Comparison of ENCODE assay signal across 12 cellular contexts in genomic region chr3:25962255-25962654, GRCh38.
DNase-seq lines count a peak whose midpoint lies in the region; ATAC-seq and TF ChIP-seq lines count a peak whose summit lies in the region.
"Had no signal": no experiment of that assay in that cellular context is flagged by ENCODE, and none has a peak within 500 bp of the region (broad histone marks: within the 10 kb centered on the region; RNA-seq: fewer than 3 reads in every experiment).

No MANE protein-coding gene starts in this region.

- H3K27ac Mint-ChIP-seq in H9 = no peak overlapping the region
- H3K27ac Mint-ChIP-seq: CD4-positive, CD25-positive, alpha-beta regulatory T cell had no signal

- no peak overlapping the region for H2BK5ac ChIP-seq in H9 (ENCODE audit: insufficient read length, low read length)

- H3K9ac ChIP-seq in H9 (ENCODE audit: extremely low read depth, insufficient read length, low read length) = no peak overlapping the region

- H3K27ac ChIP-seq in H9 (ENCODE audit: insufficient read length, low read depth, low read length) = no peak overlapping the region
- no peak overlapping the region for H3K27ac ChIP-seq in VCaP
- H3K27ac ChIP-seq: dorsolateral prefrontal cortex, SJCRH30 had no signal

- no peaks in the 10 kb centered on the region for H3K9me3 Mint-ChIP-seq in H9
- H3K9me3 Mint-ChIP-seq: CD4-positive, CD25-positive, alpha-beta regulatory T cell had no signal

- H3K56ac ChIP-seq in H9 (ENCODE audit: insufficient read length, low read depth, low read length) = no peak overlapping the region

- no peaks in the 10 kb centered on the region for H3K4me1 Mint-ChIP-seq in H9
- H3K4me1 Mint-ChIP-seq: CD4-positive, CD25-positive, alpha-beta regulatory T cell had no signal

- peak; percentile 40 for DNase-seq in COLO829 (ENCODE audit: low spot score)
- peak; percentile 72 for DNase-seq in H9
- peak; percentile 39 for DNase-seq in kidney tubule cell (ENCODE audit: low spot score)
- no peak for DNase-seq in DMS153 (lab: John Stamatoyannopoulos, UW)
- no peak for DNase-seq in midbrain (lab: John Stamatoyannopoulos, UW)
- DNase-seq: activated T-cell treated with anti-CD3 and anti-CD28 coated beads for 4 hours; CD4-positive, CD25-positive, alpha-beta regulatory T cell; dorsolateral prefrontal cortex had no signal

- no peak overlapping the region for H3K4ac ChIP-seq in H9 (ENCODE audit: low read depth, low read length)

- no peaks in the 10 kb centered on the region for H3K27me3 Mint-ChIP-seq in H9 (ENCODE audit: low read depth)

- no peak overlapping the region for H2BK15ac ChIP-seq in H9 (ENCODE audit: low read depth, low read length)

- H3K79me1 ChIP-seq in H9 (ENCODE audit: insufficient read depth, low read depth, low read length, poor library complexity, severe bottlenecking) = no peaks in the 10 kb centered on the region

- H3K4me1 ChIP-seq in H9 (ENCODE audit: insufficient read depth, low read length) = no peaks in the 10 kb centered on the region
- H3K4me1 ChIP-seq: SJCRH30 had no signal

- TF ChIP-seq CTCF in H9 (conservative IDR thresholded peaks at IDR 0.05) = peak; percentile 72
- TF ChIP-seq CTCF in VCaP (conservative IDR thresholded peaks at IDR 0.05) = peak; percentile 89

- H3K36me3 Mint-ChIP-seq in H9 (ENCODE audit: insufficient read depth in 1 of 3, low read depth in 3 of 3) = no peaks in the 10 kb centered on the region
- H3K36me3 Mint-ChIP-seq: CD4-positive, CD25-positive, alpha-beta regulatory T cell had no signal

- H3K4me2 ChIP-seq in H9 (ENCODE audit: insufficient read depth, insufficient read length, low read length) = no peak overlapping the region

- no peaks in the 10 kb centered on the region for H3K9me3 ChIP-seq in H9 (ENCODE audit: control insufficient read depth, low read depth, low read length)
- H3K9me3 ChIP-seq: SJCRH30 had no signal

- H3T11ph ChIP-seq in H9 (ENCODE audit: low read length) = no peak overlapping the region

- ATAC-seq in GM21360 (IDR thresholded peaks at IDR 0.05; ENCODE audit: unreplicated experiment) (no peak), GM21529 (IDR thresholded peaks at IDR 0.05; ENCODE audit: unreplicated experiment) (no peak)

- no peak overlapping the region for H3K23ac ChIP-seq in H9 (ENCODE audit: insufficient read length, low read depth, low read length)

- H4K5ac ChIP-seq in H9 (ENCODE audit: insufficient read length, low read depth, low read length) = no peak overlapping the region

- H2BK120ac ChIP-seq in H9 (ENCODE audit: low read depth, low read length, poor library complexity, severe bottlenecking) = no peak overlapping the region

- no peaks in the 10 kb centered on the region for H4K20me1 ChIP-seq in H9 (ENCODE audit: control insufficient read depth, insufficient read depth, insufficient read length)

- no peak overlapping the region for H2AFZ ChIP-seq in H9 (ENCODE audit: low read length)

- H3K27me3 ChIP-seq in H9 (ENCODE audit: insufficient read depth, low read length) = no peaks in the 10 kb centered on the region
- H3K27me3 ChIP-seq: dorsolateral prefrontal cortex had no signal

- H2BK20ac ChIP-seq in H9 (ENCODE audit: low read depth, low read length, poor library complexity, severe bottlenecking) = no peak overlapping the region

- no peak overlapping the region for H2BK12ac ChIP-seq in H9 (ENCODE audit: insufficient read length, low read depth, low read length)

- H4K91ac ChIP-seq in H9 (ENCODE audit: insufficient read length, low read depth, low read length) = no peak overlapping the region

- no peak overlapping the region for H3K14ac ChIP-seq in H9 (ENCODE audit: insufficient read depth, low read length)

- no peaks in the 10 kb centered on the region for H3K23me2 ChIP-seq in H9 (ENCODE audit: insufficient read length, low read depth, low read length, poor library complexity, severe bottlenecking)

- no CpG with 5 or more reads among the region's 4 CpGs for WGBS in H9 (ENCODE audit: extremely low coverage, insufficient read length, low lambda C conversion rate)

- H3K79me2 ChIP-seq in H9 (ENCODE audit: insufficient read depth, low read length) = no peaks in the 10 kb centered on the region

- H4K8ac ChIP-seq in H9 (replicated peaks; ENCODE audit: insufficient read length, low read depth, low read length) = no peak overlapping the region

- no peak overlapping the region for H3K4me3 Mint-ChIP-seq in H9
- H3K4me3 Mint-ChIP-seq: CD4-positive, CD25-positive, alpha-beta regulatory T cell had no signal

- no peak overlapping the region for H3K18ac ChIP-seq in H9 (ENCODE audit: insufficient read length, low read depth, low read length)

- H2AK5ac ChIP-seq in H9 (ENCODE audit: insufficient read length, low read length) = no peak overlapping the region

Comparison
In these comparisons a context has a peak if more than half of its experiments do, and no peak if none do; other contexts are left out.
1. DNase-seq: peak in COLO829 (single experiment), H9 (single experiment) and kidney tubule cell (single experiment); none in DMS153 (single experiment) and midbrain (single experiment).